ENCODE assay signal across 8 cellular contexts in genomic region chr1:1918901-1919303, GRCh38. TPM values are rescaled to one million over a fixed set of nuclear protein-coding genes. Genes with fewer than 3 reads are reported as not detected.
DNase-seq lines count a peak whose midpoint lies in the region; ATAC-seq and TF ChIP-seq lines count a peak whose summit lies in the region.

Gene TMEM52 (minus strand): TSS chr1:1919279. CDS start chr1:1919265, 14 bp downstream.

- peaks cover 7% of the 10 kb centered on the region for H3K4me1 Mint-ChIP-seq in CD14-positive monocyte

- TF ChIP-seq CTCF in CD14-positive monocyte (IDR thresholded peaks at IDR 0.05) = no peak
- no peak for TF ChIP-seq CTCF in Loucy (conservative IDR thresholded peaks at IDR 0.05; ENCODE audit: low read length)
- TF ChIP-seq CTCF in ovary (IDR thresholded peaks at IDR 0.05) = no peak

- peak within 1 kb of the TSS in 5 of 7 donors; percentile 62 to 90 (median 75) for H3K27ac Mint-ChIP-seq in CD14-positive monocyte

- H3K4me2 ChIP-seq in Loucy (ENCODE audit: low read depth, low read length, poor library complexity, severe bottlenecking) = peak within 1 kb of the TSS; percentile 37

- 0 to 1% (median 1%) methylated on average over 16 to 44 of the region's 44 CpGs for WGBS in ovary, 3 donors

- no peak within 1 kb of the TSS for H3K9ac ChIP-seq in Loucy (ENCODE audit: low read depth, low read length, poor library complexity, severe bottlenecking)

- H3K4me1 ChIP-seq in Loucy (ENCODE audit: insufficient read depth, low read length, poor library complexity, severe bottlenecking) (no peaks in the 10 kb centered on the region), ovary (ENCODE audit: insufficient read depth) (peaks cover 6% of the 10 kb centered on the region)

- H3K9me3 Mint-ChIP-seq in CD14-positive monocyte = peaks cover 0 to 6% (median 0%) of the 10 kb centered on the region in 7 donors

- peak; percentile 35 for TF ChIP-seq POLR2A in ovary (IDR thresholded peaks at IDR 0.05)

- H3F3A ChIP-seq in Loucy (ENCODE audit: low read depth) = no peaks in the 10 kb centered on the region

- peak; percentile 25 for ATAC-seq in GM21390 (IDR thresholded peaks at IDR 0.05; ENCODE audit: unreplicated experiment)

- H3K4me3 ChIP-seq in Loucy (ENCODE audit: low read length, poor library complexity, severe bottlenecking) (peak within 1 kb of the TSS; percentile 51), ovary (peak within 1 kb of the TSS; percentile 44)

- H3K9me2 ChIP-seq in Loucy (replicated peaks; ENCODE audit: low read depth, low read length) = no peaks in the 10 kb centered on the region

- no peak for TF ChIP-seq EP300 in ovary (IDR thresholded peaks at IDR 0.05)

- intact Hi-C loops in CD14-positive monocyte (cut with micrococcal nuclease) = loop anchor here (1.0 to 10.0 kb wide), 4 partner anchors 10 to 283 kb away; no protein-coding TSS in a partner anchor
- intact Hi-C loops in ovary (cut with DNase I) = no loop called here

- H3K27me3 ChIP-seq in Loucy (ENCODE audit: insufficient read depth, low read length, poor library complexity, severe bottlenecking) (no peaks in the 10 kb centered on the region), ovary (no peaks in the 10 kb centered on the region)

- no peaks in the 10 kb centered on the region for H3K79me2 ChIP-seq in Loucy (ENCODE audit: insufficient read depth, low read length)

- no peaks in the 10 kb centered on the region for H4K20me1 ChIP-seq in Loucy (ENCODE audit: insufficient read depth, low read length, poor library complexity, severe bottlenecking)

- no peak within 1 kb of the TSS for H2AFZ ChIP-seq in Loucy (ENCODE audit: low read length)

- peaks cover 2 to 17% (median 12%) of the 10 kb centered on the region in 3 donors for H3K27me3 Mint-ChIP-seq in CD14-positive monocyte (ENCODE audit: low read depth in 3 of 3)

- H3K9me3 ChIP-seq in Loucy (ENCODE audit: insufficient read depth, low read depth, low read length) = no peaks in the 10 kb centered on the region
- H3K9me3 ChIP-seq in ovary = no peaks in the 10 kb centered on the region

- H3K36me3 ChIP-seq in Loucy (ENCODE audit: insufficient read depth, low read length) = no peaks in the 10 kb centered on the region
- H3K36me3 ChIP-seq in ovary = no peaks in the 10 kb centered on the region

- peak within 1 kb of the TSS in 1 of 2 donors; percentile 57 for H3K27ac ChIP-seq in ovary

- DNase-seq in CD14-positive monocyte (ENCODE audit: low spot score) (no peak), ovary (no peak), NCI-H2227 (lab: John Stamatoyannopoulos, UW; ENCODE audit: unreplicated experiment) (no peak), Ammon's horn (ENCODE audit: low spot score) (no peak), dermis blood vessel endothelial cell (no peak)
- peak; percentile 61 for DNase-seq in effector CD8-positive, alpha-beta T cell (lab: John Stamatoyannopoulos, UW)

- H3K4me3 Mint-ChIP-seq in CD14-positive monocyte = peak within 1 kb of the TSS; percentile 78 to 89

- no peaks in the 10 kb centered on the region for H3K36me3 Mint-ChIP-seq in CD14-positive monocyte

RNA-seq across cellular contexts. Expression of gene TMEM52, which starts in this region (rescaled TPM):
- polyA plus RNA-seq in CD14-positive monocyte (not detected), ovary (1 to 10 TPM in 1 of 2 donors, under 1 TPM in 1; 0.42 to 1.4 TPM)
- total RNA-seq in ovary (1 to 10 TPM; 1.6 to 3.3 (median 2.3) TPM), dermis blood vessel endothelial cell (0.37 TPM in 1 of 2 replicates, not detected in the other)

Comparison
In these comparisons a context has a peak if more than half of its experiments do, and no peak if none do; other contexts are left out.
1. intact Hi-C loops: an anchor here in CD14-positive monocyte (1.0 to 10.0 kb wide); none called in ovary.